ENCODE assay signal across 8 cellular contexts in genomic region chr16:12613131-12613991, GRCh38.
DNase-seq lines count a peak whose midpoint lies in the region; ATAC-seq and TF ChIP-seq lines count a peak whose summit lies in the region.

No MANE protein-coding gene starts in this region.

- H3K36me3 ChIP-seq in thyroid gland (no peaks in the 10 kb centered on the region), right atrium auricular region (no peaks in the 10 kb centered on the region)

- no peak for TF ChIP-seq POLR2A in thyroid gland (IDR thresholded peaks at IDR 0.05)

- intact Hi-C loops in thyroid gland (cut with DNase I) = no loop called here

- no peak for TF ChIP-seq CTCF in thyroid gland (IDR thresholded peaks at IDR 0.05)
- TF ChIP-seq CTCF in right atrium auricular region (IDR thresholded peaks at IDR 0.05) = no peak

- H3K27me3 ChIP-seq in thyroid gland = no peaks in the 10 kb centered on the region
- no peaks in the 10 kb centered on the region for H3K27me3 ChIP-seq in right atrium auricular region

- H3K4me1 ChIP-seq in thyroid gland (peaks cover 0 to 7% of the 10 kb centered on the region in 2 donors), right atrium auricular region (no peaks in the 10 kb centered on the region)

- WGBS in thyroid gland, 2 donors = 62 to 75% methylated on average over 15 of the region's 15 CpGs

- H3K4me3 ChIP-seq in thyroid gland (replicated peaks in 1 of 3) (no peak overlapping the region), right atrium auricular region (no peak overlapping the region)

- H3K9me3 ChIP-seq in thyroid gland (no peaks in the 10 kb centered on the region), right atrium auricular region (peaks cover 0 to 7% of the 10 kb centered on the region in 2 donors)

- TF ChIP-seq EP300 in Ishikawa (IDR thresholded peaks at IDR 0.05; ENCODE audit: borderline replicate concordance) = peak; percentile 11; the same call in 1 of the 2 replicates

- no peak for TF ChIP-seq RAD21 in Ishikawa (IDR thresholded peaks at IDR 0.05; ENCODE audit: low read depth)

- peak; percentile 77 for ATAC-seq in GM21423 (IDR thresholded peaks at IDR 0.05; ENCODE audit: unreplicated experiment)

- DNase-seq in activated T-cell treated with anti-CD3 and anti-CD28 coated beads, Interleukin-2, amount 50 U/mL, for 48 hours = peak; percentile 66 to 74
- peak; percentile 24 for DNase-seq in myocyte (ENCODE audit: low read depth)
- DNase-seq in foreskin melanocyte = no peak
- no peak for DNase-seq in thyroid gland
- DNase-seq in right atrium auricular region (ENCODE audit: low spot score) = no peak
- no peak for DNase-seq in Ammon's horn (ENCODE audit: low spot score)

- H3K27ac ChIP-seq in thyroid gland (no peak overlapping the region), right atrium auricular region (no peak overlapping the region)

TF ChIP-seq in Ishikawa, 13 proteins besides CTCF, POLR2A, EP300 and RAD21:
- TF ChIP-seq MAX (IDR thresholded peaks at IDR 0.05) = no peak
- TF ChIP-seq USF1 (IDR thresholded peaks at IDR 0.05) = peak; percentile 55; the same call in 1 of the 2 replicates
- TF ChIP-seq FOXM1 (IDR thresholded peaks at IDR 0.05; ENCODE audit: borderline replicate concordance, low read depth) = 0 out of 2 replicates have a peak, but pooled peaks have one; percentile 49

Comparison
In these comparisons a context has a peak if more than half of its experiments do, and no peak if none do; other contexts are left out.
1. DNase-seq: peak in activated T-cell treated with anti-CD3 and anti-CD28 coated beads, Interleukin-2, amount 50 U/mL, for 48 hours (2 of 2) and myocyte (single experiment); none in foreskin melanocyte (single experiment), thyroid gland (0 of 2), right atrium auricular region (single experiment) and Ammon's horn (single experiment).